Comparison of ENCODE assay signal across 9 cellular contexts in genomic region chr4:54539500-54540029, GRCh38.
A peak's percentile ranks its signal among the peaks of the same experiment; 100 is the strongest.
DNase-seq lines count a peak whose midpoint lies in the region; ATAC-seq and TF ChIP-seq lines count a peak whose summit lies in the region.
"Had no signal": no experiment of that assay in that cellular context is flagged by ENCODE, and none has a peak within 500 bp of the region (broad histone marks: within the 10 kb centered on the region; RNA-seq: fewer than 3 reads in every experiment).

No MANE protein-coding gene starts in this region.

- no peaks in the 10 kb centered on the region for H3K36me3 ChIP-seq in breast epithelium

- no peaks in the 10 kb centered on the region for H3K9me3 Mint-ChIP-seq in T-helper 1 cell treated with Interleukin-12 subunit alpha and Interleukin-12 subunit beta and Interleukin-4 antibody, amounts not matched to agents 30 μg/mL and 1 μg/mL, for 36 hours
- no peaks in the 10 kb centered on the region for H3K9me3 Mint-ChIP-seq in immature natural killer cell

- DNase-seq in T-helper 1 cell (no peak), NCI-H2227 (lab: John Stamatoyannopoulos, UW; ENCODE audit: unreplicated experiment) (peak; percentile 66), breast epithelium (ENCODE audit: low spot score in 2 of 2) (peak in 1 of 2 donors; percentile 61), immature natural killer cell (peak; percentile 2 to 4 (median 4)), skeletal muscle cell (ENCODE audit: low read depth) (no peak), COLO829 (ENCODE audit: low spot score) (no peak)
- DNase-seq: CD4-positive, CD25-positive, alpha-beta regulatory T cell had no signal

- peak overlapping the region in 1 of 2 donors; percentile 0 for H3K27ac ChIP-seq in breast epithelium

- H3K4me3 ChIP-seq in breast epithelium (peak overlapping the region; percentile 23 to 70 (median 49)), skeletal muscle cell (ENCODE audit: low read depth, low read length) (peak overlapping the region; percentile 42)

- no peaks in the 10 kb centered on the region for H3K4me1 ChIP-seq in breast epithelium

- H3K4me3 Mint-ChIP-seq in T-helper 1 cell treated with Interleukin-12 subunit alpha and Interleukin-12 subunit beta and Interleukin-4 antibody, amounts not matched to agents 30 μg/mL and 1 μg/mL, for 36 hours, result peak overlapping the region; percentile 17
- H3K4me3 Mint-ChIP-seq in immature natural killer cell, result peak overlapping the region; percentile 36 to 77 (median 64)
- H3K4me3 Mint-ChIP-seq: CD4-positive, CD25-positive, alpha-beta regulatory T cell had no signal

- peaks cover 3% of the 10 kb centered on the region for H3K27me3 Mint-ChIP-seq in T-helper 1 cell treated with Interleukin-12 subunit alpha and Interleukin-12 subunit beta and Interleukin-4 antibody, amounts not matched to agents 30 μg/mL and 1 μg/mL, for 36 hours (ENCODE audit: low read depth)
- H3K27me3 Mint-ChIP-seq in immature natural killer cell (ENCODE audit: low read depth in 3 of 3), result peaks cover 0 to 7% (median 5%) of the 10 kb centered on the region in 3 donors
- H3K27me3 Mint-ChIP-seq: CD4-positive, CD25-positive, alpha-beta regulatory T cell had no signal

- H3K36me3 Mint-ChIP-seq in T-helper 1 cell treated with Interleukin-12 subunit alpha and Interleukin-12 subunit beta and Interleukin-4 antibody, amounts not matched to agents 30 μg/mL and 1 μg/mL, for 36 hours (ENCODE audit: low read depth), result no peaks in the 10 kb centered on the region
- H3K36me3 Mint-ChIP-seq in immature natural killer cell, result no peaks in the 10 kb centered on the region
- H3K36me3 Mint-ChIP-seq: CD4-positive, CD25-positive, alpha-beta regulatory T cell had no signal

- no peaks in the 10 kb centered on the region for H3K27me3 ChIP-seq in breast epithelium

- no peak for TF ChIP-seq CTCF in breast epithelium (IDR thresholded peaks at IDR 0.05)

- no peak for ATAC-seq in HG03095 (IDR thresholded peaks at IDR 0.05; ENCODE audit: unreplicated experiment)

- no peaks in the 10 kb centered on the region for H3K4me1 Mint-ChIP-seq in T-helper 1 cell treated with Interleukin-12 subunit alpha and Interleukin-12 subunit beta and Interleukin-4 antibody, amounts not matched to agents 30 μg/mL and 1 μg/mL, for 36 hours (ENCODE audit: low read depth)
- H3K4me1 Mint-ChIP-seq in immature natural killer cell, result peaks cover 5 to 10% of the 10 kb centered on the region in 2 donors

- TF ChIP-seq POLR2A in breast epithelium (IDR thresholded peaks at IDR 0.05), result no peak

- no peak overlapping the region for H3K27ac Mint-ChIP-seq in T-helper 1 cell treated with Interleukin-12 subunit alpha and Interleukin-12 subunit beta and Interleukin-4 antibody, amounts not matched to agents 30 μg/mL and 1 μg/mL, for 36 hours
- peak overlapping the region in 1 of 6 donors; percentile 28 for H3K27ac Mint-ChIP-seq in immature natural killer cell
- H3K27ac Mint-ChIP-seq: CD4-positive, CD25-positive, alpha-beta regulatory T cell had no signal

- no peaks in the 10 kb centered on the region for H3K9me3 ChIP-seq in breast epithelium

- intact Hi-C loops in breast epithelium (cut with DNase I; ENCODE audit: low total_unique reads), result loop anchor here (2.0 kb wide), 1 partner anchor 53 kb away; no protein-coding TSS in a partner anchor

Comparison
In these comparisons a context has a peak if more than half of its experiments do, and no peak if none do; other contexts are left out.
1. DNase-seq: peak in NCI-H2227 (single experiment) and immature natural killer cell (3 of 3); none in T-helper 1 cell (0 of 5), skeletal muscle cell (single experiment) and COLO829 (single experiment).